ENCODE assay signal across 8 cellular contexts in the genomic region with DNA sequence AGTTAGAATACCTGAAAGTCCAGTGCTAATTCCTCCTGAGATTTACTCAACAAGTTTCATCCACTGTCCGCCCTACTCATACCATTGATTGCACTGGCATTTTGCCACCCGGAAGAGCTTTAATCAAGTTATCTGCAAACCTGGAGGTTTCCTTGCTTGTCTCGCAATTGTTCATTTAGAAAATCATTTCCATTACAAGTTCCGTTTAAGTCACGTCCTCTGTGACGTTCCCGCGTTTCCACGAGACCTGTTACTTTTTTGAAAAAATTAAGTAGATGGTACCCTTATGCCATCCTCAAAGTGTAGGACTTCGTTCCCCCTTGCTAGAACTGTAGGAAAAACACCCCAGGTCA. TPM values are rescaled to one million over a fixed set of nuclear protein-coding genes. Genes with fewer than 3 reads are reported as not detected.
DNase-seq lines count a peak whose midpoint lies in the region; ATAC-seq, FAIRE-seq and TF ChIP-seq lines count a peak whose summit lies in the region.

No MANE protein-coding gene starts in this region.

- no peak for FAIRE-seq in kidney (lab: Jason Lieb, UNC)

- H3K14ac ChIP-seq in H9 (ENCODE audit: insufficient read depth, low read length), result no peak overlapping the region; the same call in 1 of the 2 replicates

- ATAC-seq in HG02623 (IDR thresholded peaks at IDR 0.05; ENCODE audit: unreplicated experiment) (no peak), HG02973 (IDR thresholded peaks at IDR 0.05; ENCODE audit: unreplicated experiment) (no peak)

- no CpG with 5 or more reads among the region's 10 CpGs for WGBS in H9 (ENCODE audit: extremely low coverage, insufficient read length, low lambda C conversion rate)

- no peak overlapping the region for H2BK120ac ChIP-seq in H9 (ENCODE audit: low read depth, low read length, poor library complexity, severe bottlenecking)

- no peak overlapping the region for H3K56ac ChIP-seq in H9 (ENCODE audit: insufficient read length, low read depth, low read length)

- peak overlapping the region; percentile 71 for H3K23ac ChIP-seq in H9 (ENCODE audit: insufficient read length, low read depth, low read length)

- peak overlapping the region; percentile 91 for H2AFZ ChIP-seq in H9 (ENCODE audit: low read length)

- H3K18ac ChIP-seq in H9 (ENCODE audit: insufficient read length, low read depth, low read length), result no peak overlapping the region

- no peak overlapping the region for H4K5ac ChIP-seq in H9 (ENCODE audit: insufficient read length, low read depth, low read length)

- no peaks in the 10 kb centered on the region for H3K79me1 ChIP-seq in H9 (ENCODE audit: insufficient read depth, low read depth, low read length, poor library complexity, severe bottlenecking)

- H3T11ph ChIP-seq in H9 (ENCODE audit: low read length), result no peak overlapping the region

- H3K9ac ChIP-seq in H9 (ENCODE audit: extremely low read depth, insufficient read length, low read length), result peak overlapping the region; percentile 87
- H3K9ac ChIP-seq in kidney (ENCODE audit: low read length in 2 of 2), result peak overlapping the region; percentile 66 to 80

- TF ChIP-seq CTCF in H9 (conservative IDR thresholded peaks at IDR 0.05) (no peak), astrocyte of the cerebellum (IDR thresholded peaks at IDR 0.05; ENCODE audit: low read depth, low read length, missing control alignments) (no peak), kidney (IDR thresholded peaks at IDR 0.05; ENCODE audit: borderline replicate concordance, extremely low read depth, insufficient read depth) (no peak)

- no peak for DNase-seq in H9
- DNase-seq in RKO (ENCODE audit: low spot score), result peak; percentile 63
- DNase-seq in astrocyte of the cerebellum (ENCODE audit: low read depth), result no peak
- DNase-seq in kidney, result no peak
- DNase-seq in stimulated activated CD4-positive, alpha-beta T cell treated with anti-CD3 and anti-CD28 coated beads, Interleukin-2, amount 100 ng/mL, for 24 hours, result peak; percentile 40 to 42
- DNase-seq in GDM1 (lab: John Stamatoyannopoulos, UW), result no peak

- peak overlapping the region; percentile 56 for H3K4me3 ChIP-seq in astrocyte of the cerebellum (ENCODE audit: low read depth, low read length)
- H3K4me3 ChIP-seq in kidney (ENCODE audit: low read length in 2 of 2), result peak overlapping the region; percentile 73 to 97

- no peak overlapping the region for H2BK5ac ChIP-seq in H9 (ENCODE audit: insufficient read length, low read length)

- peak overlapping the region; percentile 92 to 98 for H3K4me3 Mint-ChIP-seq in H9

- no peak overlapping the region for H2BK15ac ChIP-seq in H9 (ENCODE audit: low read depth, low read length)

- no peaks in the 10 kb centered on the region for H3K27me3 ChIP-seq in H9 (ENCODE audit: insufficient read depth, low read length)

- no peak overlapping the region for H3K4ac ChIP-seq in H9 (ENCODE audit: low read depth, low read length)

- in situ Hi-C loops in astrocyte of the cerebellum (cut with HindIII; ENCODE audit: low sequenced_read_pairs), result loop anchor here (5.0 kb wide), 1 partner anchor 36 kb away; no protein-coding TSS in a partner anchor

- peaks cover 19% of the 10 kb centered on the region; the same call in 1 of the 2 replicates for H3K79me2 ChIP-seq in H9 (ENCODE audit: insufficient read depth, low read length)

- no peak overlapping the region for H4K91ac ChIP-seq in H9 (ENCODE audit: insufficient read length, low read depth, low read length)

- H3K9me3 Mint-ChIP-seq in H9, result no peaks in the 10 kb centered on the region; a peak in 3 of 5 replicates

- H3K4me1 Mint-ChIP-seq in H9, result peaks cover 31 to 38% of the 10 kb centered on the region in 2 experiments

- H3K27ac Mint-ChIP-seq in H9, result peak overlapping the region; percentile 87 to 99 (median 97)

- H4K8ac ChIP-seq in H9 (replicated peaks; ENCODE audit: insufficient read length, low read depth, low read length), result no peak overlapping the region

- no peaks in the 10 kb centered on the region for H3K27me3 Mint-ChIP-seq in H9 (ENCODE audit: low read depth)

- H3K4me1 ChIP-seq in H9 (ENCODE audit: insufficient read depth, low read length), result peaks cover 2% of the 10 kb centered on the region; the same call in 1 of the 2 replicates
- H3K4me1 ChIP-seq in kidney (ENCODE audit: control insufficient read depth in 1 of 2, insufficient read depth in 1 of 2, low read depth in 1 of 2, low read length in 2 of 2), result peaks cover 0 to 20% of the 10 kb centered on the region in 2 donors

- peaks cover 13% of the 10 kb centered on the region for H3K23me2 ChIP-seq in H9 (ENCODE audit: insufficient read length, low read depth, low read length, poor library complexity, severe bottlenecking)

- H3K27ac ChIP-seq in H9 (ENCODE audit: insufficient read length, low read depth, low read length) (peak overlapping the region; percentile 51), kidney (ENCODE audit: low read depth in 2 of 2, low read length in 2 of 2) (peak overlapping the region in 1 of 2 donors; percentile 86)

- intact Hi-C loops in kidney (cut with DNase I), result no loop called here

- no peak overlapping the region for H2BK20ac ChIP-seq in H9 (ENCODE audit: low read depth, low read length, poor library complexity, severe bottlenecking)

- H2AK5ac ChIP-seq in H9 (ENCODE audit: insufficient read length, low read length), result no peak overlapping the region

- H2BK12ac ChIP-seq in H9 (ENCODE audit: insufficient read length, low read depth, low read length), result no peak overlapping the region

- H3K4me2 ChIP-seq in H9 (ENCODE audit: insufficient read depth, insufficient read length, low read length), result peak overlapping the region; percentile 100

- no peaks in the 10 kb centered on the region; a peak in 1 of 7 replicates for H3K36me3 Mint-ChIP-seq in H9 (ENCODE audit: insufficient read depth in 1 of 3, low read depth in 3 of 3)

- no peaks in the 10 kb centered on the region for H3K36me3 ChIP-seq in kidney (ENCODE audit: control insufficient read depth in 1 of 2, insufficient read depth in 2 of 2, low read length in 2 of 2)

- no peaks in the 10 kb centered on the region for H3K9me3 ChIP-seq in H9 (ENCODE audit: control insufficient read depth, low read depth, low read length)
- no peaks in the 10 kb centered on the region for H3K9me3 ChIP-seq in kidney (ENCODE audit: control insufficient read depth in 1 of 2, low read length in 2 of 2)

- no peaks in the 10 kb centered on the region for H4K20me1 ChIP-seq in H9 (ENCODE audit: control insufficient read depth, insufficient read depth, insufficient read length)

RNA-seq across cellular contexts. Expression of gene FRYL, which starts 0.8 kb away (rescaled TPM):
- total RNA-seq in H9 (2021), result 25.8 and 31.5 TPM in 2 replicates
- total RNA-seq in kidney, result 78.9 TPM
- polyA plus RNA-seq in kidney (ENCODE audit: insufficient read depth, low read depth, low replicate concordance), result 11.6 TPM

RNA-seq across cellular contexts. Expression of gene OCIAD1, which starts 50.0 kb away (rescaled TPM):
- total RNA-seq in H9 (2021) (168 and 169 TPM in 2 replicates), kidney (142 TPM)
- polyA plus RNA-seq in kidney (ENCODE audit: insufficient read depth, low read depth, low replicate concordance), result 218 TPM

Comparison
In these comparisons a context has a peak if more than half of its experiments do, and no peak if none do; other contexts are left out.
1. DNase-seq: peak in RKO (single experiment) and stimulated activated CD4-positive, alpha-beta T cell treated with anti-CD3 and anti-CD28 coated beads, Interleukin-2, amount 100 ng/mL, for 24 hours (2 of 2); none in H9 (single experiment), astrocyte of the cerebellum (single experiment), kidney (single experiment) and GDM1 (single experiment).